8 cellular contexts compared by ENCODE assay signal in the genomic region with DNA sequence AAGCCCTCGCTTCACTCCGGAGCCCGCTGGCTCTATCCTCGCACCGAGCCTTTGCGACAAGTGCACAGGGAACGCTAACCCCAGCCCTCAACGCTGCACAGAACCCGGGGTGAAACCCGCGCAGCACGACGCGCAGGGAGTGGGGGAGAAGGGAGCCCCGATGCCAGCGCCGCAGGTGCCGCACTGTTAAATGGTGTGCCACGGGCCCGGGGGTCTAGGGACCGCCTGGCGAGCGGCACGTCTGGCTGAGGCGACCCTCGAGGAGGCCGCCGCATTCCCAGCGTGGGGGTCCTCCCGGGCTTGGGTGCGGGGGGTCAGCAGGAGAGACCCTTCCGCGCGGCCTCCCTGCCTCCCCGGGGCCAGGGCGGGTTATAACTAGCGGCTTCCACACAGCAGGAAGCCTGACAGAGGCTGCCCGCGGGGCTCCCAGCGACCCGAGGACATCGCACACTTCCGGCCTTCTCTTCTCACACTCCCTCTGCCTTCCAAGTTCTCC. TPM values are rescaled to one million over a fixed set of nuclear protein-coding genes. Genes with fewer than 3 reads are reported as not detected.
DNase-seq lines count a peak whose midpoint lies in the region; ATAC-seq and TF ChIP-seq lines count a peak whose summit lies in the region.

No MANE protein-coding gene starts in this region.

- no peaks in the 10 kb centered on the region for H3K27me3 ChIP-seq in parathyroid adenoma (ENCODE audit: control insufficient read depth, insufficient read depth, low read length)

- peak; percentile 23 for ATAC-seq in GM19023 (IDR thresholded peaks at IDR 0.05; ENCODE audit: unreplicated experiment)
- peak; percentile 33 for ATAC-seq in HG03354 (IDR thresholded peaks at IDR 0.05; ENCODE audit: poor library complexity, severe bottlenecking, unreplicated experiment)
- ATAC-seq in esophagus mucosa, result peak; percentile 30

- peak overlapping the region; percentile 54 for H3K27ac ChIP-seq in parathyroid adenoma

- peak overlapping the region; percentile 93 for H2AFZ ChIP-seq in parathyroid adenoma

- peaks cover 9% of the 10 kb centered on the region for H3K4me1 ChIP-seq in parathyroid adenoma

- peak overlapping the region; percentile 62 for H3K4me2 ChIP-seq in parathyroid adenoma (ENCODE audit: low read length)

- peak overlapping the region; percentile 11 for H3K9ac ChIP-seq in parathyroid adenoma

- H3K79me2 ChIP-seq in parathyroid adenoma, result no peaks in the 10 kb centered on the region

- H3K36me3 ChIP-seq in parathyroid adenoma (ENCODE audit: control insufficient read depth, insufficient read depth, low read length), result no peaks in the 10 kb centered on the region

- H3K4me3 ChIP-seq in AG04449 (ENCODE audit: low read depth, low read length), result peak overlapping the region; percentile 47
- H3K4me3 ChIP-seq in parathyroid adenoma (ENCODE audit: low read depth, low read length), result peak overlapping the region; percentile 32

- DNase-seq in AG04449 (ENCODE audit: low read depth, low spot score) (no peak), NCI-H446 (lab: John Stamatoyannopoulos, UW) (no peak)
- peak; percentile 54 to 63 for DNase-seq in activated CD4-positive, alpha-beta T cell treated with anti-CD3 and anti-CD28 coated beads, Interleukin-2, amount 50 U/mL, for 48 hours
- no peak for DNase-seq in NK-92 treated with Interleukin-12 subunit alpha and Interleukin-12 subunit beta, amount 100 ng/mL, for 24 hours (lab: John Stamatoyannopoulos, UW)

- POLR2A ChIA-PET in AG04449 (lab: Yijun Ruan, JAX), result no interaction called here

- CTCF ChIA-PET in AG04449 (lab: Yijun Ruan, JAX), result interaction anchor here (1.0 to 15.8 kb wide), 8 partner anchors 140 to 787 kb away, joined by 3 to 767 read pairs (median 12); partner anchors contain the start of gene WNT5B

- no peak for TF ChIP-seq CTCF in AG04449 (IDR thresholded peaks at IDR 0.05; ENCODE audit: insufficient read depth, low read length, missing control alignments)
- TF ChIP-seq CTCF in parathyroid adenoma (IDR thresholded peaks at IDR 0.05), result no peak

- H3K9me3 ChIP-seq in parathyroid adenoma (ENCODE audit: control insufficient read depth, low read length), result no peaks in the 10 kb centered on the region

RNA-seq across cellular contexts. Expression of gene LRTM2, which starts 23.8 kb away (rescaled TPM):
- total RNA-seq in esophagus mucosa, result not detected

Comparison
In these comparisons a context has a peak if more than half of its experiments do, and no peak if none do; other contexts are left out.
1. DNase-seq: peak in activated CD4-positive, alpha-beta T cell treated with anti-CD3 and anti-CD28 coated beads, Interleukin-2, amount 50 U/mL, for 48 hours (2 of 2); none in AG04449 (single experiment), NK-92 treated with Interleukin-12 subunit alpha and Interleukin-12 subunit beta, amount 100 ng/mL, for 24 hours (single experiment) and NCI-H446 (0 of 2).
2. Peak in every context shown above with its lines, with median percentiles within 50 percentile points of each other: ATAC-seq.